Comparison of ENCODE assay signal across 19 cellular contexts in the genomic region with DNA sequence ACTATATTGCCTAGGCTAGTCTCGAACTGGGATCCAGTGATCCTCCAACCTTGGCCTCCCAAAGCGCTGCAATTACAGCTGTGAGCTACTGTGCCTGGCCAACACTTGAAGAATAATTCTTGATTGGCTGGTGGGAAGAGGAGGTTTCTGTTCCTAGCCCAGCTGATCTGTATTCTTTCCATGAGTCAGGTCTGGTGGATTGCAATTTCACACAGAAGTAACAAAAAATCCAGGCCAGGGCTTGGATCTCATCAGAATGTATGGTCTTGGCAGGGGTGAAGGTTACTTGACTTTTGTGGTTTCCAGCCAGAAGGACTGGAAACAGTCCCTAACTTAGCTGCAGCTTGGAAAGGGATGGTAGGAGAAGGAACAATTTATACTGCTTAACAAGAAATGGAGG. TPM values are rescaled to one million over a fixed set of nuclear protein-coding genes. Genes with fewer than 3 reads are reported as not detected.
A peak's percentile ranks its signal among the peaks of the same experiment; 100 is the strongest.
DNase-seq lines count a peak whose midpoint lies in the region; ATAC-seq and TF ChIP-seq lines count a peak whose summit lies in the region.
"Had no signal": no experiment of that assay in that cellular context is flagged by ENCODE, and none has a peak within 500 bp of the region (broad histone marks: within the 10 kb centered on the region; RNA-seq: fewer than 3 reads in every experiment).

No MANE protein-coding gene starts in this region.

- H3K27ac ChIP-seq in spleen: no peak overlapping the region
- H3K27ac ChIP-seq: C4-2B, SJSA1 had no signal

- CTCF ChIA-PET in activated CD8-positive, alpha-beta memory T cell treated with anti-CD3 and anti-CD28 coated beads, Interleukin-2, amount 10 ng/mL, durations not matched to agents 7 days and 5 days (lab: Charles Lee): no interaction called here

- intact Hi-C loops in spleen (cut with DNase I; ENCODE audit: low total_unique reads): no loop called here

- peaks cover 18% of the 10 kb centered on the region for H3K4me1 ChIP-seq in adipocyte (ENCODE audit: control insufficient read depth, insufficient read depth, low read length)
- H3K4me1 ChIP-seq in spleen: peaks cover 0 to 14% (median 10%) of the 10 kb centered on the region in 6 donors

- H3K4me3 ChIP-seq in adipocyte (ENCODE audit: low read length) (no peak overlapping the region), fibroblast of the aortic adventitia (ENCODE audit: low read depth, low read length) (no peak overlapping the region), spleen (no peak overlapping the region)
- H3K4me3 ChIP-seq: SJSA1 had no signal

- H3K27me3 ChIP-seq in adipocyte (replicated peaks; ENCODE audit: control insufficient read depth, insufficient read depth, low read length): no peaks in the 10 kb centered on the region
- no peaks in the 10 kb centered on the region for H3K27me3 ChIP-seq in spleen (replicated peaks in 1 of 7)
- H3K27me3 ChIP-seq: SJSA1 had no signal

- H3K27me3 Mint-ChIP-seq in activated CD8-positive, alpha-beta memory T cell treated with anti-CD3 and anti-CD28 coated beads, Interleukin-2, amount 10 ng/mL, durations not matched to agents 7 days and 5 days: no peaks in the 10 kb centered on the region
- H3K27me3 Mint-ChIP-seq: natural killer cell treated with Interleukin-12 subunit alpha and Interleukin-12 subunit beta and Interleukin-15 and Interleukin-18, amount 100 ng/mL, for 72 hours had no signal

- ATAC-seq in activated CD8-positive, alpha-beta memory T cell treated with anti-CD3 and anti-CD28 coated beads, Interleukin-2, amount 10 ng/mL, durations not matched to agents 7 days and 5 days: no peak
- ATAC-seq in HG03378 (IDR thresholded peaks at IDR 0.05; ENCODE audit: unreplicated experiment): no peak
- ATAC-seq: activated naive CD4-positive, alpha-beta T cell treated with anti-CD3 and anti-CD28 coated beads, Interleukin-2, amount 50 U/mL, for 72 hours; natural killer cell treated with Interleukin-12 subunit alpha and Interleukin-12 subunit beta and Interleukin-15 and Interleukin-18, amount 100 ng/mL, for 72 hours had no signal

- TF ChIP-seq CTCF in fibroblast of the aortic adventitia (IDR thresholded peaks at IDR 0.05; ENCODE audit: insufficient read depth, low read length) (no peak), spleen (IDR thresholded peaks at IDR 0.05 in 8 of 11, conservative IDR thresholded peaks at IDR 0.05 in 3 of 11) (no peak)

- peak; percentile 7 for DNase-seq in ELR (ENCODE audit: low read depth)
- peak; percentile 85 for DNase-seq in adipocyte (ENCODE audit: low read depth)
- DNase-seq in fibroblast of the aortic adventitia (ENCODE audit: low read depth): peak; percentile 96
- peak; percentile 15 for DNase-seq in pons (ENCODE audit: low spot score)
- no peak for DNase-seq in activated CD8-positive, alpha-beta memory T cell treated with anti-CD3 and anti-CD28 coated beads, Interleukin-2, amount 10 ng/mL, durations not matched to agents 7 days and 5 days
- DNase-seq in spleen: no peak
- no peak for DNase-seq in mucosa of gallbladder (ENCODE audit: low spot score)
- DNase-seq: activated CD4-positive, alpha-beta T cell treated with anti-CD3 and anti-CD28 coated beads, Interleukin-2, amount 50 U/mL, for 1 hour; activated T-cell treated with anti-CD3 and anti-CD28 coated beads, Interleukin-2, amount 50 U/mL, for 1 hour; Karpas-422; NCI-H446; stimulated activated CD4-positive, alpha-beta T cell treated with anti-CD3 and anti-CD28 coated beads, Interleukin-1b, Interleukin-23, amount 100 ng/mL, for 48 hours; substantia nigra had no signal

- no peaks in the 10 kb centered on the region for H3K9me3 ChIP-seq in adipocyte (ENCODE audit: control insufficient read depth, low read length)
- H3K9me3 ChIP-seq in spleen: no peaks in the 10 kb centered on the region
- H3K9me3 ChIP-seq: SJSA1 had no signal

- H3K4me3 Mint-ChIP-seq in activated CD8-positive, alpha-beta memory T cell treated with anti-CD3 and anti-CD28 coated beads, Interleukin-2, amount 10 ng/mL, durations not matched to agents 7 days and 5 days: no peak overlapping the region
- H3K4me3 Mint-ChIP-seq: natural killer cell treated with Interleukin-12 subunit alpha and Interleukin-12 subunit beta and Interleukin-15 and Interleukin-18, amount 100 ng/mL, for 72 hours had no signal

- H3K36me3 ChIP-seq in adipocyte (ENCODE audit: control insufficient read depth, insufficient read depth, low read length, severe bottlenecking): no peaks in the 10 kb centered on the region
- no peaks in the 10 kb centered on the region for H3K36me3 ChIP-seq in spleen
- H3K36me3 ChIP-seq: SJSA1 had no signal

- H3K27ac Mint-ChIP-seq in activated CD8-positive, alpha-beta memory T cell treated with anti-CD3 and anti-CD28 coated beads, Interleukin-2, amount 10 ng/mL, durations not matched to agents 7 days and 5 days: no peak overlapping the region
- H3K27ac Mint-ChIP-seq: activated naive CD4-positive, alpha-beta T cell treated with anti-CD3 and anti-CD28 coated beads, Interleukin-2, amount 50 U/mL, for 72 hours; natural killer cell treated with Interleukin-12 subunit alpha and Interleukin-12 subunit beta and Interleukin-15 and Interleukin-18, amount 100 ng/mL, for 72 hours had no signal

- H3K9ac ChIP-seq in adipocyte (ENCODE audit: low read length): no peak overlapping the region

- H3K9me3 Mint-ChIP-seq in activated CD8-positive, alpha-beta memory T cell treated with anti-CD3 and anti-CD28 coated beads, Interleukin-2, amount 10 ng/mL, durations not matched to agents 7 days and 5 days (ENCODE audit: low read depth): no peaks in the 10 kb centered on the region
- H3K9me3 Mint-ChIP-seq: activated naive CD4-positive, alpha-beta T cell treated with anti-CD3 and anti-CD28 coated beads, Interleukin-2, amount 50 U/mL, for 72 hours; natural killer cell treated with Interleukin-12 subunit alpha and Interleukin-12 subunit beta and Interleukin-15 and Interleukin-18, amount 100 ng/mL, for 72 hours had no signal

- H3K4me1 Mint-ChIP-seq in activated CD8-positive, alpha-beta memory T cell treated with anti-CD3 and anti-CD28 coated beads, Interleukin-2, amount 10 ng/mL, durations not matched to agents 7 days and 5 days: peaks cover 9% of the 10 kb centered on the region

- H3K36me3 Mint-ChIP-seq in activated CD8-positive, alpha-beta memory T cell treated with anti-CD3 and anti-CD28 coated beads, Interleukin-2, amount 10 ng/mL, durations not matched to agents 7 days and 5 days: no peaks in the 10 kb centered on the region
- H3K36me3 Mint-ChIP-seq: activated naive CD4-positive, alpha-beta T cell treated with anti-CD3 and anti-CD28 coated beads, Interleukin-2, amount 50 U/mL, for 72 hours; natural killer cell treated with Interleukin-12 subunit alpha and Interleukin-12 subunit beta and Interleukin-15 and Interleukin-18, amount 100 ng/mL, for 72 hours had no signal

- TF ChIP-seq POLR2A in spleen (IDR thresholded peaks at IDR 0.05): no peak

- WGBS in spleen, 5 donors: 82 to 91% (median 84%) methylated on average over 2 of the region's 2 CpGs

RNA-seq across cellular contexts. Expression of gene HP1BP3, which starts 5.1 kb away (rescaled TPM):
- 215 and 395 TPM in 2 replicates for total RNA-seq in fibroblast of the aortic adventitia (ENCODE audit: low replicate concordance)
- total RNA-seq in activated CD8-positive, alpha-beta memory T cell treated with anti-CD3 and anti-CD28 coated beads, Interleukin-2, amount 10 ng/mL, durations not matched to agents 7 days and 5 days: 100 to 1,000 TPM; 295 to 364 TPM
- 100 to 1,000 TPM; 170 to 272 (median 199) TPM for total RNA-seq in spleen
- 10 to 100 TPM; 47.3 to 80.3 (median 65.8) TPM for polyA plus RNA-seq in spleen
- 240 TPM for total RNA-seq in mucosa of gallbladder

RNA-seq across cellular contexts. Expression of gene SH2D5, which starts 59.7 kb away (rescaled TPM):
- total RNA-seq in fibroblast of the aortic adventitia (ENCODE audit: low replicate concordance): 1.6 and 3.2 TPM in 2 replicates
- not detected for total RNA-seq in activated CD8-positive, alpha-beta memory T cell treated with anti-CD3 and anti-CD28 coated beads, Interleukin-2, amount 10 ng/mL, durations not matched to agents 7 days and 5 days
- under 1 TPM in 2 of 7 donors, not detected in 5; 0.10 to 0.22 TPM for total RNA-seq in spleen
- polyA plus RNA-seq in spleen: under 1 TPM; 0.02 to 0.05 (median 0.03) TPM
- 0.23 TPM for total RNA-seq in mucosa of gallbladder
- polyA plus RNA-seq: liver had no signal

Comparison
In these comparisons a context has a peak if more than half of its experiments do, and no peak if none do; other contexts are left out.
1. DNase-seq: peak in ELR (single experiment), adipocyte (single experiment), fibroblast of the aortic adventitia (single experiment) and pons (single experiment); none in activated CD8-positive, alpha-beta memory T cell treated with anti-CD3 and anti-CD28 coated beads, Interleukin-2, amount 10 ng/mL, durations not matched to agents 7 days and 5 days (single experiment), spleen (single experiment) and mucosa of gallbladder (single experiment).